In genomic region chr4:153640476-153640802, GRCh38 we compare ENCODE assay signal across 31 cellular contexts. TPM values are rescaled to one million over a fixed set of nuclear protein-coding genes. Genes with fewer than 3 reads are reported as not detected.
"Had no signal": no experiment of that assay in that cellular context is flagged by ENCODE, and none has a peak within 500 bp of the region (broad histone marks: within the 10 kb centered on the region; RNA-seq: fewer than 3 reads in every experiment).

No MANE protein-coding gene starts in this region.

- H3K9me3 ChIP-seq: gastrocnemius medialis, mucosa of descending colon, pancreas, prostate gland, thyroid gland had no signal

- H3K27ac ChIP-seq: brain microvascular endothelial cell, coronary artery, dorsolateral prefrontal cortex, gastrocnemius medialis, left lung, lower lobe of right lung, pancreas, prostate gland, stomach, thyroid gland, upper lobe of left lung had no signal

- H3K4me3 Mint-ChIP-seq: activated naive CD4-positive, alpha-beta T cell treated with anti-CD3 and anti-CD28 coated beads for 36 hours; activated naive CD8-positive, alpha-beta T cell treated with anti-CD3 and anti-CD28 coated beads, Interleukin-2, amount 10 ng/mL, durations not matched to agents 7 days and 5 days; stimulated activated naive B cell treated with anti-CD40 and anti-IgM and Interleukin-4, amounts not matched to agents 10 μg/mL and 1 μg/mL and 100 μg/mL, for 72 hours had no signal

- DNase-seq: activated CD4-positive, alpha-beta T cell treated with anti-CD3 and anti-CD28 coated beads for 4 hours; activated CD4-positive, alpha-beta T cell treated with anti-CD3 and anti-CD28 coated beads, Interleukin-2, amount 50 U/mL, for 4 hours; activated CD8-positive, alpha-beta memory T cell treated with anti-CD3 and anti-CD28 coated beads for 24 hours; activated effector memory CD4-positive, alpha-beta T cell treated with Interleukin-2 at 50 U/mL for 16 hours; activated naive CD4-positive, alpha-beta T cell treated with anti-CD3 and anti-CD28 coated beads for 36 hours; activated naive CD8-positive, alpha-beta T cell treated with anti-CD3 and anti-CD28 coated beads, Interleukin-2, amount 10 ng/mL, durations not matched to agents 7 days and 5 days; amniotic stem cell; brain microvascular endothelial cell; dorsolateral prefrontal cortex; effector memory CD4-positive, alpha-beta T cell; erythroblast; gastrocnemius medialis; glutamatergic neuron; left lung; lower lobe of right lung; mucosa of descending colon; pancreas; stimulated activated CD4-positive, alpha-beta T cell treated with anti-CD3 and anti-CD28 coated beads, Interleukin-1b, Interleukin-23, amount 100 ng/mL, for 48 hours; stimulated activated CD4-positive, alpha-beta T cell treated with anti-CD3 and anti-CD28 coated beads, Interleukin-4, amount 100 ng/mL, for 4 hours; stimulated activated CD8-positive, alpha-beta memory T cell treated with anti-CD3 and anti-CD28 coated beads, Interleukin-4, amount 100 ng/mL, for 48 hours; stimulated activated naive B cell treated with anti-CD40 and anti-IgM and Interleukin-4, amounts not matched to agents 10 μg/mL and 1 μg/mL and 100 μg/mL, for 72 hours; stomach; thyroid gland had no signal

- ATAC-seq: gastrocnemius medialis; left lung; lower lobe of right lung; stimulated activated naive B cell treated with anti-CD40 and anti-IgM and Interleukin-4, amounts not matched to agents 10 μg/mL and 1 μg/mL and 100 μg/mL, for 72 hours had no signal

- H3K4me3 ChIP-seq: coronary artery, gastrocnemius medialis, left lung, lower lobe of right lung, mucosa of descending colon, pancreas, prostate gland, smooth muscle cell, stomach, thyroid gland, upper lobe of left lung had no signal

- H3K27ac Mint-ChIP-seq: activated naive CD4-positive, alpha-beta T cell treated with anti-CD3 and anti-CD28 coated beads for 36 hours; activated naive CD8-positive, alpha-beta T cell treated with anti-CD3 and anti-CD28 coated beads, Interleukin-2, amount 10 ng/mL, durations not matched to agents 7 days and 5 days had no signal

- FAIRE-seq: astrocyte, islet of Langerhans, pancreas had no signal

- H3K27me3 ChIP-seq: brain microvascular endothelial cell, dorsolateral prefrontal cortex, gastrocnemius medialis, left lung, pancreas, stomach, thyroid gland, upper lobe of left lung had no signal

- H3K4me2 ChIP-seq: smooth muscle cell had no signal

- H3K27me3 Mint-ChIP-seq: activated naive CD8-positive, alpha-beta T cell treated with anti-CD3 and anti-CD28 coated beads, Interleukin-2, amount 10 ng/mL, durations not matched to agents 7 days and 5 days; stimulated activated naive B cell treated with anti-CD40 and anti-IgM and Interleukin-4, amounts not matched to agents 10 μg/mL and 1 μg/mL and 100 μg/mL, for 72 hours had no signal

- H3K36me3 ChIP-seq: prostate gland had no signal

- H3K4me1 ChIP-seq: gastrocnemius medialis, pancreas, prostate gland, stomach, thyroid gland had no signal

RNA-seq across cellular contexts. Expression of gene TLR2, which starts 43.6 kb away (rescaled TPM):
- total RNA-seq: myocyte, smooth muscle cell had no signal
- polyA plus RNA-seq: neural cell, smooth muscle cell had no signal
